ENCODE assay signal across 8 cellular contexts in the genomic region with DNA sequence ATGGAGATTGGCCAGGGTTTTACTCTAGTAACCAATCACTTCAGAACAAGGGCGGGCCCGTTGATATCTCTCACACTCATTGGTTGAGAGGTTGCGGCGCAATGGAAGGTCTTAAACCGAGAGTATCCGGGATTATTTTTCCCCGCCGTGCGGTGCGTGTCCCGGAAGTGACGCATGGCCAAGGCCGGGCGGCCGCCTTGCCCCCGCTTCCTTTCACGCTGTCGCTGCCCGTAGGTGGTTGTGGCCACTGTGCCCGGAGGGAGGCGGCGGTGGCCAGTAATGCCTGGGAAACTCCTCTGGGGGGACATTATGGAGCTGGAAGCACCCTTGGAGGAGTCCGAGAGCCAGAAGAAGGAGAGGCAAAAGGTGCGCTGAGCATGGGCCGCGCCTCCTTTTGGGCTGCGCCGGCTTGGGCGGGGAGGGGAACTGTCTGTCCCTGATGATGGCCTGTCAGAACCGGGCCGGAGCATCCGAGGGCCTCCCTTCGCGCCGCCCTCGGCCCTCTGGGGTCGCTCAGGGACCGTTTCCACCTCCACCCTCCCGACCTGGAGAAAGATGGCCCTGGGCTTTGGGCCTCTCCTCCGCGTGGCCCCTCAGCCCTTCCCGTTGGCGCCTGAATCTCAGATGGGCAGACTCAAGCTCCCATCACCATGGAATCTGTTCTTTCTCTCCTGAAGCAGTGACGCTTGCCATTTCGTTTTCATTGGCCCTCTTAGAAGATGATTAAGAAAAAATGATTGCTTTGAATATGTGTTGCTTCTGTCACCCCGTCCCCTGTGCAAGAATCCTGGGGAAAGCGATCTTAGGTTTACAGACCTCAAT. TPM values are rescaled to one million over a fixed set of nuclear protein-coding genes. Genes with fewer than 3 reads are reported as not detected.
DNase-seq lines count a peak whose midpoint lies in the region; ATAC-seq and TF ChIP-seq lines count a peak whose summit lies in the region.

A gene with protein sequence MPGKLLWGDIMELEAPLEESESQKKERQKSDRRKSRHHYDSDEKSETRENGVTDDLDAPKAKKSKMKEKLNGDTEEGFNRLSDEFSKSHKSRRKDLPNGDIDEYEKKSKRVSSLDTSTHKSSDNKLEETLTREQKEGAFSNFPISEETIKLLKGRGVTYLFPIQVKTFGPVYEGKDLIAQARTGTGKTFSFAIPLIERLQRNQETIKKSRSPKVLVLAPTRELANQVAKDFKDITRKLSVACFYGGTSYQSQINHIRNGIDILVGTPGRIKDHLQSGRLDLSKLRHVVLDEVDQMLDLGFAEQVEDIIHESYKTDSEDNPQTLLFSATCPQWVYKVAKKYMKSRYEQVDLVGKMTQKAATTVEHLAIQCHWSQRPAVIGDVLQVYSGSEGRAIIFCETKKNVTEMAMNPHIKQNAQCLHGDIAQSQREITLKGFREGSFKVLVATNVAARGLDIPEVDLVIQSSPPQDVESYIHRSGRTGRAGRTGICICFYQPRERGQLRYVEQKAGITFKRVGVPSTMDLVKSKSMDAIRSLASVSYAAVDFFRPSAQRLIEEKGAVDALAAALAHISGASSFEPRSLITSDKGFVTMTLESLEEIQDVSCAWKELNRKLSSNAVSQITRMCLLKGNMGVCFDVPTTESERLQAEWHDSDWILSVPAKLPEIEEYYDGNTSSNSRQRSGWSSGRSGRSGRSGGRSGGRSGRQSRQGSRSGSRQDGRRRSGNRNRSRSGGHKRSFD (plus strand): TSS at position 210 of the 822 bp plus-strand sequence. CDS start 70 bp downstream, at position 280.

- H3K27me3 Mint-ChIP-seq in WTC11 (ENCODE audit: low read depth), result peaks cover 6% of the 10 kb centered on the region

- POLR2A ChIA-PET in WTC11 (lab: Charles Lee), result interaction anchor here (0.6 to 1.2 kb wide), 5 partner anchors 11 to 494 kb away, joined by 3 to 4 read pairs (median 3); a partner anchor contains a TSS

- DNase-seq in AG08395 (ENCODE audit: low spot score) (peak; percentile 96), NCI-H226 (peak; percentile 98), WTC11 (ENCODE audit: low spot score) (peak; percentile 96), cardiac fibroblast (ENCODE audit: low read depth in 2 of 2) (peak; percentile 99 to 100), iPS-NIHi7 (ENCODE audit: extremely low spot score) (peak; percentile 95), smooth muscle cell of the brain vasculature (ENCODE audit: low read depth, low spot score) (peak; percentile 98)

- CTCF ChIA-PET in WTC11 (lab: Charles Lee), result interaction anchor here (1.0 to 1.1 kb wide), 2 partner anchors 123 to 194 kb away, joined by 3 read pairs; no protein-coding TSS in a partner anchor

- peaks cover 1% of the 10 kb centered on the region for H3K36me3 Mint-ChIP-seq in WTC11

- H3K4me3 ChIP-seq in cardiac fibroblast (replicated peaks in 1 of 2; ENCODE audit: low read depth in 2 of 2, low read length in 2 of 2), result peak within 1 kb of the TSS; percentile 89 to 96

- H3K27ac Mint-ChIP-seq in WTC11, result peak within 1 kb of the TSS; percentile 97

- no peak for TF ChIP-seq CTCF in WTC11 (IDR thresholded peaks at IDR 0.05)
- no peak for TF ChIP-seq CTCF in cardiac fibroblast (IDR thresholded peaks at IDR 0.05; ENCODE audit: low read depth, low read length)

- H3K4me3 Mint-ChIP-seq in WTC11, result peak within 1 kb of the TSS; percentile 97

- H3K4me1 Mint-ChIP-seq in WTC11, result peaks cover 20% of the 10 kb centered on the region

- peak; percentile 98 for ATAC-seq in GM18909 (IDR thresholded peaks at IDR 0.05; ENCODE audit: poor library complexity, unreplicated experiment)
- ATAC-seq in HG03175 (IDR thresholded peaks at IDR 0.05; ENCODE audit: unreplicated experiment), result peak; percentile 98
- ATAC-seq in WTC11, result peak; percentile 97

- no peaks in the 10 kb centered on the region for H3K9me3 Mint-ChIP-seq in WTC11

TF ChIP-seq in WTC11, 78 proteins besides CTCF, POLR2A, EP300 and RAD21 (continues in another document):
- TF ChIP-seq NR1H2 (CRISPR knock-in tag; IDR thresholded peaks at IDR 0.05), result peak; percentile 34; the same call in 1 of the 2 replicates
- no peak for TF ChIP-seq RORB (CRISPR knock-in tag; IDR thresholded peaks at IDR 0.05)
- TF ChIP-seq, protein P1, sequence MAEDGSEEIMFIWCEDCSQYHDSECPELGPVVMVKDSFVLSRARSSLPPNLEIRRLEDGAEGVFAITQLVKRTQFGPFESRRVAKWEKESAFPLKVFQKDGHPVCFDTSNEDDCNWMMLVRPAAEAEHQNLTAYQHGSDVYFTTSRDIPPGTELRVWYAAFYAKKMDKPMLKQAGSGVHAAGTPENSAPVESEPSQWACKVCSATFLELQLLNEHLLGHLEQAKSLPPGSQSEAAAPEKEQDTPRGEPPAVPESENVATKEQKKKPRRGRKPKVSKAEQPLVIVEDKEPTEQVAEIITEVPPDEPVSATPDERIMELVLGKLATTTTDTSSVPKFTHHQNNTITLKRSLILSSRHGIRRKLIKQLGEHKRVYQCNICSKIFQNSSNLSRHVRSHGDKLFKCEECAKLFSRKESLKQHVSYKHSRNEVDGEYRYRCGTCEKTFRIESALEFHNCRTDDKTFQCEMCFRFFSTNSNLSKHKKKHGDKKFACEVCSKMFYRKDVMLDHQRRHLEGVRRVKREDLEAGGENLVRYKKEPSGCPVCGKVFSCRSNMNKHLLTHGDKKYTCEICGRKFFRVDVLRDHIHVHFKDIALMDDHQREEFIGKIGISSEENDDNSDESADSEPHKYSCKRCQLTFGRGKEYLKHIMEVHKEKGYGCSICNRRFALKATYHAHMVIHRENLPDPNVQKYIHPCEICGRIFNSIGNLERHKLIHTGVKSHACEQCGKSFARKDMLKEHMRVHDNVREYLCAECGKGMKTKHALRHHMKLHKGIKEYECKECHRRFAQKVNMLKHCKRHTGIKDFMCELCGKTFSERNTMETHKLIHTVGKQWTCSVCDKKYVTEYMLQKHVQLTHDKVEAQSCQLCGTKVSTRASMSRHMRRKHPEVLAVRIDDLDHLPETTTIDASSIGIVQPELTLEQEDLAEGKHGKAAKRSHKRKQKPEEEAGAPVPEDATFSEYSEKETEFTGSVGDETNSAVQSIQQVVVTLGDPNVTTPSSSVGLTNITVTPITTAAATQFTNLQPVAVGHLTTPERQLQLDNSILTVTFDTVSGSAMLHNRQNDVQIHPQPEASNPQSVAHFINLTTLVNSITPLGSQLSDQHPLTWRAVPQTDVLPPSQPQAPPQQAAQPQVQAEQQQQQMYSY (CRISPR knock-in tag; IDR thresholded peaks at IDR 0.05), result no peak; the same call in 1 of the 2 replicates
- TF ChIP-seq, protein P2, sequence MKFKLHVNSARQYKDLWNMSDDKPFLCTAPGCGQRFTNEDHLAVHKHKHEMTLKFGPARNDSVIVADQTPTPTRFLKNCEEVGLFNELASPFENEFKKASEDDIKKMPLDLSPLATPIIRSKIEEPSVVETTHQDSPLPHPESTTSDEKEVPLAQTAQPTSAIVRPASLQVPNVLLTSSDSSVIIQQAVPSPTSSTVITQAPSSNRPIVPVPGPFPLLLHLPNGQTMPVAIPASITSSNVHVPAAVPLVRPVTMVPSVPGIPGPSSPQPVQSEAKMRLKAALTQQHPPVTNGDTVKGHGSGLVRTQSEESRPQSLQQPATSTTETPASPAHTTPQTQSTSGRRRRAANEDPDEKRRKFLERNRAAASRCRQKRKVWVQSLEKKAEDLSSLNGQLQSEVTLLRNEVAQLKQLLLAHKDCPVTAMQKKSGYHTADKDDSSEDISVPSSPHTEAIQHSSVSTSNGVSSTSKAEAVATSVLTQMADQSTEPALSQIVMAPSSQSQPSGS (CRISPR knock-in tag; IDR thresholded peaks at IDR 0.05; ENCODE audit: borderline replicate concordance, low read depth), result no peak
- no peak for TF ChIP-seq MXD4 (CRISPR knock-in tag; IDR thresholded peaks at IDR 0.05; ENCODE audit: borderline replicate concordance)
- TF ChIP-seq IRF2 (CRISPR knock-in tag; IDR thresholded peaks at IDR 0.05; ENCODE audit: borderline replicate concordance, low read depth), result no peak
- TF ChIP-seq, protein P3, sequence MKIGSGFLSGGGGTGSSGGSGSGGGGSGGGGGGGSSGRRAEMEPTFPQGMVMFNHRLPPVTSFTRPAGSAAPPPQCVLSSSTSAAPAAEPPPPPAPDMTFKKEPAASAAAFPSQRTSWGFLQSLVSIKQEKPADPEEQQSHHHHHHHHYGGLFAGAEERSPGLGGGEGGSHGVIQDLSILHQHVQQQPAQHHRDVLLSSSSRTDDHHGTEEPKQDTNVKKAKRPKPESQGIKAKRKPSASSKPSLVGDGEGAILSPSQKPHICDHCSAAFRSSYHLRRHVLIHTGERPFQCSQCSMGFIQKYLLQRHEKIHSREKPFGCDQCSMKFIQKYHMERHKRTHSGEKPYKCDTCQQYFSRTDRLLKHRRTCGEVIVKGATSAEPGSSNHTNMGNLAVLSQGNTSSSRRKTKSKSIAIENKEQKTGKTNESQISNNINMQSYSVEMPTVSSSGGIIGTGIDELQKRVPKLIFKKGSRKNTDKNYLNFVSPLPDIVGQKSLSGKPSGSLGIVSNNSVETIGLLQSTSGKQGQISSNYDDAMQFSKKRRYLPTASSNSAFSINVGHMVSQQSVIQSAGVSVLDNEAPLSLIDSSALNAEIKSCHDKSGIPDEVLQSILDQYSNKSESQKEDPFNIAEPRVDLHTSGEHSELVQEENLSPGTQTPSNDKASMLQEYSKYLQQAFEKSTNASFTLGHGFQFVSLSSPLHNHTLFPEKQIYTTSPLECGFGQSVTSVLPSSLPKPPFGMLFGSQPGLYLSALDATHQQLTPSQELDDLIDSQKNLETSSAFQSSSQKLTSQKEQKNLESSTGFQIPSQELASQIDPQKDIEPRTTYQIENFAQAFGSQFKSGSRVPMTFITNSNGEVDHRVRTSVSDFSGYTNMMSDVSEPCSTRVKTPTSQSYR (CRISPR knock-in tag; IDR thresholded peaks at IDR 0.05), result peak; percentile 6; the same call in 1 of the 2 replicates
- TF ChIP-seq FOXP1 (CRISPR knock-in tag; IDR thresholded peaks at IDR 0.05; ENCODE audit: borderline replicate concordance), result peak; percentile 12; the same call in 1 of the 2 replicates
- no peak for TF ChIP-seq ZNF121 (CRISPR knock-in tag; IDR thresholded peaks at IDR 0.05)
- TF ChIP-seq MYBL2 (CRISPR knock-in tag; IDR thresholded peaks at IDR 0.05), result peak; percentile 9; the same call in 1 of the 2 replicates

RNA-seq across cellular contexts. Expression of the gene that starts here (rescaled TPM):
- 37.1 to 43.4 TPM (median 42.9 TPM) in 3 replicates for total RNA-seq in WTC11 (2021)

Comparison
In these comparisons a context has a peak if more than half of its experiments do, and no peak if none do; other contexts are left out.
1. Peak in every context shown above with its lines: DNase-seq, ATAC-seq and H3K4me3 ChIP-seq.